In the genomic region with DNA sequence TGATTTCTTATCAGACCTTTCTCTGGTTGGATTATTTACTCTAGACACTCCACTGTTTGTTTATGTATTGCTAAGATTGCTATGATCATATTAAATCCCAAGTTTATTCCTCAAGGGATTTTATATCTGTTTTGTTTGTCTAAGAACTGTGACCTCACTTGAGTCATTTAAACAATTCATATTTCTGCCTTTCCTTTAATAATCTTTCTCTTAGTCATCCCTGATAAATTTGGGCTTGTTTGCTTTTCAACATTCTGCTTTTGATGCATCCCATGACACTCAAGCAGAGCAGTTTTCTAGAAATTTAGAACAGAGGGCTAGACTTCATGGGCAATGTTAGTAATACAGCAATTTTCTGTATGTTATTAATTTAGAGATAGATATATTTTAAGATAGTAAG, we compare ENCODE assay signal across 23 cellular contexts.
DNase-seq lines count a peak whose midpoint lies in the region; FAIRE-seq and TF ChIP-seq lines count a peak whose summit lies in the region.
"Had no signal": no experiment of that assay in that cellular context is flagged by ENCODE, and none has a peak within 500 bp of the region (broad histone marks: within the 10 kb centered on the region; RNA-seq: fewer than 3 reads in every experiment).

No MANE protein-coding gene starts in this region.

- peak overlapping the region; percentile 10 for H3K4me2 ChIP-seq in keratinocyte (ENCODE audit: control insufficient read depth, extremely low read depth, insufficient read depth, low read depth, low read length)
- H3K4me2 ChIP-seq: BLaER1 had no signal

- intact Hi-C loops in posterior cingulate gyrus (cut with DNase I): no loop called here

- H4K20me1 ChIP-seq in keratinocyte (ENCODE audit: control insufficient read depth, extremely low read depth, insufficient read depth, low read length): no peaks in the 10 kb centered on the region
- H4K20me1 ChIP-seq: BLaER1 had no signal

- TF ChIP-seq CTCF in epithelial cell of esophagus (IDR thresholded peaks at IDR 0.05; ENCODE audit: insufficient read depth, low read depth, low read length, missing control alignments): no peak
- TF ChIP-seq CTCF in keratinocyte (optimal IDR thresholded peaks at IDR 0.05 in 1 of 3, IDR thresholded peaks at IDR 0.05 in 1 of 3, conservative IDR thresholded peaks at IDR 0.05 in 1 of 3; ENCODE audit: extremely low read depth in 1 of 3, insufficient read depth in 2 of 3, low read length in 3 of 3): no peak

- H3K4me1 ChIP-seq in keratinocyte (ENCODE audit: control insufficient read depth, extremely low read depth, insufficient read depth, low read length): peaks cover 16% of the 10 kb centered on the region
- H3K4me1 ChIP-seq: psoas muscle, thyroid gland, vagina had no signal

- H2AFZ ChIP-seq in keratinocyte (ENCODE audit: control insufficient read depth, low read length): no peak overlapping the region

- H3K27me3 ChIP-seq in keratinocyte (ENCODE audit: control insufficient read depth, extremely low read depth, insufficient read depth, low read length): no peaks in the 10 kb centered on the region
- H3K27me3 ChIP-seq: BLaER1, thyroid gland, vagina had no signal

- FAIRE-seq in keratinocyte (lab: Jason Lieb, UNC): no peak
- FAIRE-seq: endometrium, frontal cortex had no signal

- no peak overlapping the region for H3K27ac ChIP-seq in keratinocyte (ENCODE audit: control insufficient read depth, insufficient read depth, low read length)
- H3K27ac ChIP-seq: BLaER1, psoas muscle, thyroid gland, vagina had no signal

- DNase-seq in AG20443 (ENCODE audit: low spot score) (peak; percentile 14), NCI-H226 (peak; percentile 22), epithelial cell of esophagus (ENCODE audit: low read depth) (peak; percentile 49), keratinocyte (ENCODE audit: low read depth, low spot score) (no peak), G401 (ENCODE audit: low spot score) (no peak), amygdala (lab: John Stamatoyannopoulos, UW) (no peak), pons (ENCODE audit: low spot score) (no peak), posterior cingulate gyrus (no peak)
- DNase-seq: activated CD4-positive, alpha-beta T cell treated with anti-CD3 and anti-CD28 coated beads for 1 hour; activated CD8-positive, alpha-beta T cell treated with anti-CD3 and anti-CD28 coated beads, Interleukin-2, amount 10 ng/mL, durations not matched to agents 7 days and 5 days; DMS53; hippocampal formation; KG1; mesenchymal stem cell; NCI-H1436; NCI-H446 treated with DMSO at 0.1 percent for 48 hours; psoas muscle; T-helper 2 cell; thyroid gland had no signal

- H3K4me3 ChIP-seq in epithelial cell of esophagus (ENCODE audit: low read length) (no peak overlapping the region), keratinocyte (ENCODE audit: control insufficient read depth in 2 of 3, extremely low read depth in 1 of 3, insufficient read depth in 2 of 3, low read depth in 1 of 3, low read length in 3 of 3) (no peak overlapping the region)
- H3K4me3 ChIP-seq: BLaER1, psoas muscle, thyroid gland, vagina had no signal

- no peaks in the 10 kb centered on the region for H3K36me3 ChIP-seq in keratinocyte (ENCODE audit: control insufficient read depth in 2 of 2, extremely low read depth in 1 of 2, insufficient read depth in 2 of 2, low read length in 2 of 2)
- H3K36me3 ChIP-seq: BLaER1, thyroid gland, vagina had no signal

- dilution Hi-C loops in keratinocyte (cut with MboI; ENCODE audit: extremely low pct_ligation_motif_present, low sequenced_read_pairs): no loop called here

- H3K9me3 ChIP-seq in keratinocyte (ENCODE audit: control insufficient read depth, low read depth, low read length): no peaks in the 10 kb centered on the region
- H3K9me3 ChIP-seq: BLaER1, psoas muscle, thyroid gland, vagina had no signal

- H3K9me1 ChIP-seq in keratinocyte (ENCODE audit: control insufficient read depth, extremely low read depth, insufficient read depth, low read length): no peaks in the 10 kb centered on the region

- no peaks in the 10 kb centered on the region for H3K79me2 ChIP-seq in keratinocyte (ENCODE audit: control insufficient read depth, insufficient read depth, low read length)

- in situ Hi-C loops in G401 (cut with HindIII; ENCODE audit: low sequenced_read_pairs): no loop called here

- H3K9ac ChIP-seq in keratinocyte (ENCODE audit: control insufficient read depth, extremely low read depth, insufficient read depth, low read length): no peak overlapping the region
- H3K9ac ChIP-seq: BLaER1 had no signal

Comparison
In these comparisons a context has a peak if more than half of its experiments do, and no peak if none do; other contexts are left out.
1. DNase-seq: peak in AG20443 (single experiment), NCI-H226 (single experiment) and epithelial cell of esophagus (single experiment); none in keratinocyte (single experiment), G401 (single experiment), amygdala (0 of 56), pons (single experiment) and posterior cingulate gyrus (0 of 10).